20 cellular contexts compared by ENCODE assay signal in the genomic region with DNA sequence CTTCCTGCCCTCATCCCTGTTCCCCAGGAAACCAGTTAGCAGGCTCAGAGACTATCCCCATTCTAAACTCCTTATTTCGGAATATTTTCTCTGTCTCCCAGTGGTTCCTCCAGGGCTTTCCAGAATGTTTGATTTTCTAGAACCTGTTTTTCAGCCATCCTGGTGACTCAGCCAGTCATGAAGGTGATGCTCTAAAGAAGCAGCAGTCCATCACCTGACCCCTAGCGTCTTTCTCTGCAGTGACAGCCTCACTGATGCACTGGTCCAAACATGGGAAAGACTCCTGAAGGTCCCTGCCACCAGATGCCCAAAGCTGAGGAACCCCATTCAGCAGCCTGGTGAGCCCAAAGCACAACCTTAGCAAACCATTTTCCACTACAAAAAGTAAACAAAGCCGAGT.
DNase-seq lines count a peak whose midpoint lies in the region; ATAC-seq and TF ChIP-seq lines count a peak whose summit lies in the region.
"Had no signal": no experiment of that assay in that cellular context is flagged by ENCODE, and none has a peak within 500 bp of the region (broad histone marks: within the 10 kb centered on the region; RNA-seq: fewer than 3 reads in every experiment).

No MANE protein-coding gene starts in this region.

- no peak for TF ChIP-seq EP300 in tibial nerve (IDR thresholded peaks at IDR 0.05)

- H3K36me3 ChIP-seq in tibial nerve: no peaks in the 10 kb centered on the region
- H3K36me3 ChIP-seq: SJCRH30 had no signal

- peak; percentile 54 for TF ChIP-seq CTCF in C4-2B (conservative IDR thresholded peaks at IDR 0.05)
- TF ChIP-seq CTCF in LNCaP clone FGC (IDR thresholded peaks at IDR 0.05; ENCODE audit: control insufficient read depth, extremely low read depth, insufficient read depth): peak; percentile 32; the same call in 1 of the 2 replicates
- no peak for TF ChIP-seq CTCF in nephron (IDR thresholded peaks at IDR 0.05; ENCODE audit: unreplicated experiment in 3 of 3)
- no peak for TF ChIP-seq CTCF in tibial nerve (IDR thresholded peaks at IDR 0.05)

- peaks cover 0 to 7% (median 0%) of the 10 kb centered on the region in 4 donors for H3K4me1 ChIP-seq in tibial nerve

- H3K9me3 ChIP-seq in tibial nerve: no peaks in the 10 kb centered on the region
- H3K9me3 ChIP-seq: SJCRH30 had no signal

- WGBS in tibial nerve, 2 donors: 70 to 79% methylated on average over 3 of the region's 3 CpGs

- no peak overlapping the region for H3K4me3 Mint-ChIP-seq in nephron
- H3K4me3 Mint-ChIP-seq: CD4-positive, alpha-beta memory T cell; IgD-negative memory B cell had no signal

- in situ Hi-C loops in T47D (cut with HindIII; ENCODE audit: low pct_unique_long_range_greater_than_20kb, low sequenced_read_pairs): no loop called here

- H3K4me1 Mint-ChIP-seq in nephron: peaks cover 59% of the 10 kb centered on the region
- H3K4me1 Mint-ChIP-seq: CD4-positive, alpha-beta memory T cell; IgD-negative memory B cell had no signal

- H3K36me3 Mint-ChIP-seq in nephron (ENCODE audit: low read depth): no peaks in the 10 kb centered on the region
- H3K36me3 Mint-ChIP-seq: CD4-positive, alpha-beta memory T cell; IgD-negative memory B cell had no signal

- peak overlapping the region in 2 of 3 experiments; percentile 56 to 62 for H3K27ac Mint-ChIP-seq in nephron
- H3K27ac Mint-ChIP-seq: CD4-positive, alpha-beta memory T cell; IgD-negative memory B cell had no signal

- H3K27ac ChIP-seq in C4-2B: no peak overlapping the region
- H3K27ac ChIP-seq in tibial nerve: no peak overlapping the region
- H3K27ac ChIP-seq: SJCRH30 had no signal

- DNase-seq in LNCaP clone FGC (ENCODE audit: low read depth): peak; percentile 31
- DNase-seq in T47D (ENCODE audit: low read depth in 1 of 2, low spot score in 1 of 2): peak; percentile 61 to 91
- no peak for DNase-seq in activated naive CD4-positive, alpha-beta T cell treated with anti-CD3 and anti-CD28 coated beads, Interleukin-2, amount 50 U/mL, for 16 hours
- no peak for DNase-seq in tibial nerve (ENCODE audit: low spot score in 2 of 2)
- DNase-seq: CD4-positive, alpha-beta memory T cell; H7; Karpas-422; MM.1S; NCI-H1092 treated with DMSO at 0.1 percent for 48 hours; NCI-H146; NCI-H2081; NCI-H2171 treated with DMSO at 0.1 percent for 48 hours; NCI-H510A; NCI-H748 treated with DMSO at 0.1 percent for 48 hours; OCI-M1; SJCRH30 had no signal

- no peak for ATAC-seq in GM21717 (IDR thresholded peaks at IDR 0.05; ENCODE audit: unreplicated experiment)

- TF ChIP-seq POLR2A in tibial nerve (IDR thresholded peaks at IDR 0.05): no peak

- H3K4me3 ChIP-seq in LNCaP clone FGC (ENCODE audit: low read depth, low read length) (no peak overlapping the region), tibial nerve (no peak overlapping the region)
- H3K4me3 ChIP-seq: SJCRH30 had no signal

- H3K9me3 Mint-ChIP-seq in nephron: no peaks in the 10 kb centered on the region
- H3K9me3 Mint-ChIP-seq: CD4-positive, alpha-beta memory T cell had no signal

- H3K27me3 ChIP-seq in tibial nerve: peaks cover 0 to 6% of the 10 kb centered on the region in 2 donors
- H3K27me3 ChIP-seq: SJCRH30 had no signal

- H3K27me3 Mint-ChIP-seq in nephron (ENCODE audit: low read depth): peaks cover 50% of the 10 kb centered on the region

Comparison
In these comparisons a context has a peak if more than half of its experiments do, and no peak if none do; other contexts are left out.
1. CTCF ChIP-seq: peak in C4-2B (single experiment) and LNCaP clone FGC (single experiment); none in nephron (0 of 3) and tibial nerve (0 of 5).
2. DNase-seq: peak in LNCaP clone FGC (single experiment) and T47D (2 of 2); none in activated naive CD4-positive, alpha-beta T cell treated with anti-CD3 and anti-CD28 coated beads, Interleukin-2, amount 50 U/mL, for 16 hours (single experiment) and tibial nerve (0 of 2).